33 cellular contexts compared by ENCODE assay signal in genomic region chr20:57723816-57724215, GRCh38.
"Had no signal": no experiment of that assay in that cellular context is flagged by ENCODE, and none has a peak within 500 bp of the region (broad histone marks: within the 10 kb centered on the region; RNA-seq: fewer than 3 reads in every experiment).

No MANE protein-coding gene starts in this region.

- H3K36me3 ChIP-seq: adrenal gland, ascending aorta, brain microvascular endothelial cell, breast epithelium, cardiac muscle cell had no signal

- H3K9me3 ChIP-seq: adrenal gland, ascending aorta, body of pancreas, breast epithelium had no signal

- DNase-seq: activated effector memory CD4-positive, alpha-beta T cell treated with anti-CD3 and anti-CD28 coated beads, Interleukin-2, amount 50 U/mL, for 16 hours; activated effector memory CD4-positive, alpha-beta T cell treated with Interleukin-2 at 50 U/mL for 16 hours; activated gamma-delta T cell; activated gamma-delta T cell treated with Interleukin-2 at 50 U/mL for 16 hours; activated naive CD4-positive, alpha-beta T cell; activated naive CD4-positive, alpha-beta T cell treated with anti-CD3 and anti-CD28 coated beads for 36 hours; activated naive CD4-positive, alpha-beta T cell treated with anti-CD3 and anti-CD28 coated beads, Interleukin-2, amount 10 ng/mL, durations not matched to agents 7 days and 5 days; activated naive CD4-positive, alpha-beta T cell treated with anti-CD3 and anti-CD28 coated beads, Interleukin-2, amount 50 U/mL, for 16 hours; activated naive CD4-positive, alpha-beta T cell treated with Interleukin-2 at 50 U/mL for 16 hours; activated naive CD8-positive, alpha-beta T cell treated with anti-CD3 and anti-CD28 coated beads for 36 hours; activated naive CD8-positive, alpha-beta T cell treated with anti-CD3 and anti-CD28 coated beads, Interleukin-2, amount 10 ng/mL, durations not matched to agents 7 days and 5 days; activated naive CD8-positive, alpha-beta T cell treated with anti-CD3 and anti-CD28 coated beads, Interleukin-2, amount 50 U/mL, for 24 hours; activated T-cell treated with anti-CD3 and anti-CD28 coated beads, Interleukin-2, amount 50 U/mL, for 24 hours; activated T-cell treated with anti-CD3 and anti-CD28 coated beads, Interleukin-2, amount 50 U/mL, for 4 hours; activated T-cell treated with anti-CD3 and anti-CD28 coated beads, Interleukin-2, amount 50 U/mL, for 48 hours; activated T-cell treated with anti-CD3 and anti-CD28 coated beads, Interleukin-2, amount 50 U/mL, for 72 hours; adrenal gland; amniotic stem cell; amygdala; anterior cingulate cortex; aorta; body of pancreas; brain microvascular endothelial cell; caudate nucleus; central memory CD4-positive, alpha-beta T cell; cerebellar nuclear complex had no signal

- ATAC-seq: activated naive CD4-positive, alpha-beta T cell treated with anti-CD3 and anti-CD28 coated beads, Interleukin-2, amount 50 U/mL, for 72 hours; activated naive CD8-positive, alpha-beta T cell treated with anti-CD3 and anti-CD28 coated beads, Interleukin-2, amount 50 U/mL, for 24 hours; activated T-cell treated with anti-CD3 and anti-CD28 coated beads, Interleukin-2, amount 50 U/mL, for 4 hours; activated T-cell treated with anti-CD3 and anti-CD28 coated beads, Interleukin-2, amount 50 U/mL, for 72 hours; activated T-helper 17 cell treated with anti-CD3 and anti-CD28 coated beads, Interleukin-2, amount 50 U/mL, for 72 hours; body of pancreas had no signal

- H3K4me1 ChIP-seq: breast epithelium had no signal

- H3K4me3 ChIP-seq: adrenal gland, ascending aorta, body of pancreas, breast epithelium, cardiac muscle cell had no signal

- H3K27ac ChIP-seq: adrenal gland, ascending aorta, body of pancreas, brain microvascular endothelial cell, breast epithelium, cardiac muscle cell had no signal

- H3K27me3 ChIP-seq: adrenal gland, ascending aorta, body of pancreas, breast epithelium had no signal

- FAIRE-seq: astrocyte, bronchial epithelial cell had no signal
